ENCODE assay signal across 16 cellular contexts in the genomic region with DNA sequence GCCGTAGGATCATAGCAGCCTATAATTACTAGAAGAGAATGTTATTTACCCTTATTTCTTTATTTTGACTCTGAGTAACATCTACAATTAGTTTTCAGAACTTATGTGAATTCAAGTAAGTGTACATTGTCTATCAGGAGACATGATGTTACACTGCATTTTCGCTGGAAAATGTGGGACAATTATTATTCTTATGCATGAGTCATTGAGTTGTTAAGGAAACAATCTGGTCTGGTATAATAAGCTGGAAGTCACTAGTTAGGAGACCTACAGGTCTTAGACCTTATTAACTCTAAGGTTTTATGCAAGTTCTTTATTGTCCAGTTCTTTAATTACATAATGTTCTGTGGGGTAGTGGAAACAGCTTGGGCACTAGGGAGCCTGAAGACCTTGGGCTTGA. TPM values are rescaled to one million over a fixed set of nuclear protein-coding genes. Genes with fewer than 3 reads are reported as not detected.
DNase-seq lines count a peak whose midpoint lies in the region; ATAC-seq, FAIRE-seq and TF ChIP-seq lines count a peak whose summit lies in the region.
"Had no signal": no experiment of that assay in that cellular context is flagged by ENCODE, and none has a peak within 500 bp of the region (broad histone marks: within the 10 kb centered on the region; RNA-seq: fewer than 3 reads in every experiment).

No MANE protein-coding gene starts in this region.

- TF ChIP-seq EP300 in HepG2 (IDR thresholded peaks at IDR 0.05; ENCODE audit: low read depth in 2 of 2, low read length in 2 of 2) (no peak), HepG2 (CRISPR knock-in tag; IDR thresholded peaks at IDR 0.05; ENCODE audit: borderline replicate concordance) (no peak)

- H3K27ac Mint-ChIP-seq in osteocyte (ENCODE audit: unreplicated experiment), result peak overlapping the region; percentile 75
- H3K27ac Mint-ChIP-seq: activated B cell treated with CpG ODN at 0.5 μM for 24 hours, endodermal cell had no signal

- H3K4me3 ChIP-seq in endothelial cell of umbilical vein (replicated peaks in 1 of 3; ENCODE audit: insufficient read depth in 1 of 3, low read depth in 1 of 3, low read length in 3 of 3) (no peak overlapping the region), HepG2 (replicated peaks in 1 of 3; ENCODE audit: insufficient read depth in 1 of 3, low read depth in 2 of 3, low read length in 3 of 3) (no peak overlapping the region)
- H3K4me3 ChIP-seq: stomach had no signal

- no peaks in the 10 kb centered on the region for H3K36me3 Mint-ChIP-seq in osteocyte (ENCODE audit: unreplicated experiment)

- intact Hi-C loops in endothelial cell of umbilical vein (cut with micrococcal nuclease), result loop anchor here (2.0 to 10.0 kb wide), 2 partner anchors 15 to 209 kb away; no protein-coding TSS in a partner anchor
- intact Hi-C loops in HepG2 (cut with micrococcal nuclease; ENCODE audit: unreplicated experiment), result loop anchor here (10.0 kb wide), 2 partner anchors 49 to 311 kb away; a partner anchor contains a TSS

- H3K36me3 ChIP-seq in endothelial cell of umbilical vein (ENCODE audit: control insufficient read depth in 2 of 2, extremely low read depth in 1 of 2, insufficient read depth in 2 of 2, low read length in 2 of 2) (no peaks in the 10 kb centered on the region), HepG2 (replicated peaks in 1 of 2; ENCODE audit: control insufficient read depth in 1 of 2, insufficient read depth in 2 of 2, low read length in 2 of 2) (peaks cover 0 to 2% of the 10 kb centered on the region in 2 experiments; a peak in 1 of 5 replicates)
- H3K36me3 ChIP-seq: stomach had no signal

- H3K79me2 ChIP-seq in endothelial cell of umbilical vein (ENCODE audit: control insufficient read depth, insufficient read depth, low read length), result peaks cover 84% of the 10 kb centered on the region
- peaks cover 97% of the 10 kb centered on the region for H3K79me2 ChIP-seq in HepG2 (ENCODE audit: insufficient read depth, low read length)

- no peaks in the 10 kb centered on the region for H3K9me3 ChIP-seq in endothelial cell of umbilical vein (replicated peaks; ENCODE audit: control insufficient read depth, insufficient read depth, low read length)
- H3K9me3 ChIP-seq in HepG2 (ENCODE audit: low read length), result no peaks in the 10 kb centered on the region
- H3K9me3 ChIP-seq: stomach had no signal

- H4K20me1 ChIP-seq in endothelial cell of umbilical vein (replicated peaks; ENCODE audit: control insufficient read depth, extremely low read depth, insufficient read depth, low read length) (peaks cover 39% of the 10 kb centered on the region), HepG2 (ENCODE audit: insufficient read depth, low read length) (peaks cover 79% of the 10 kb centered on the region)

- in situ Hi-C loops in HepG2 (cut with HindIII; ENCODE audit: extremely low pct_ligation_motif_present, low pct_unique_long_range_greater_than_20kb), result no loop called here

- no peaks in the 10 kb centered on the region for H3K27me3 Mint-ChIP-seq in osteocyte (ENCODE audit: unreplicated experiment)
- H3K27me3 Mint-ChIP-seq: activated B cell treated with CpG ODN at 0.5 μM for 24 hours; CD8-positive, alpha-beta memory T cell had no signal

- POLR2A ChIA-PET in endothelial cell of umbilical vein (lab: Charles Lee) (no interaction called here), HepG2 (lab: Yijun Ruan, JAX) (interaction anchor here (0.9 kb wide), 1 partner anchor 13 kb away, joined by 4 read pairs; no protein-coding TSS in a partner anchor)

- TF ChIP-seq POLR2A in endothelial cell of umbilical vein (IDR thresholded peaks at IDR 0.05; ENCODE audit: low read depth, low read length), result no peak
- no peak for TF ChIP-seq POLR2A in HepG2 (IDR thresholded peaks at IDR 0.05; ENCODE audit: insufficient read depth in 1 of 2, low read depth in 2 of 2, low read length in 2 of 2)

- no peaks in the 10 kb centered on the region for H3K9me3 Mint-ChIP-seq in osteocyte (ENCODE audit: unreplicated experiment)
- H3K9me3 Mint-ChIP-seq: activated B cell treated with CpG ODN at 0.5 μM for 24 hours; CD8-positive, alpha-beta memory T cell; endodermal cell had no signal

- H3K4me1 ChIP-seq in endothelial cell of umbilical vein (ENCODE audit: control insufficient read depth, extremely low read depth, insufficient read depth, low read length) (peaks cover 20% of the 10 kb centered on the region), HepG2 (ENCODE audit: insufficient read depth, low read length) (peaks cover 87% of the 10 kb centered on the region)

- H3K4me2 ChIP-seq in endothelial cell of umbilical vein (ENCODE audit: insufficient read depth, low read length) (peak overlapping the region; percentile 27), HepG2 (ENCODE audit: low read depth, low read length) (no peak overlapping the region)

- H3K4me1 Mint-ChIP-seq in osteocyte (ENCODE audit: unreplicated experiment), result peaks cover 69% of the 10 kb centered on the region

- dilution Hi-C loops in endothelial cell of umbilical vein (cut with MboI; ENCODE audit: extremely low pct_ligation_motif_present, low sequenced_read_pairs), result no loop called here

- CTCF ChIA-PET in endothelial cell of umbilical vein (lab: Charles Lee), result interaction anchor here (0.8 to 1.8 kb wide), 7 partner anchors 10 to 889 kb away, joined by 3 to 21 read pairs (median 3); a partner anchor contains a TSS
- CTCF ChIA-PET in HepG2 (lab: Yijun Ruan, JAX; ENCODE audit: low intra/inter-chr PET ratio, low total read pairs), result no interaction called here

- H3K4me3 Mint-ChIP-seq in osteocyte (ENCODE audit: unreplicated experiment), result no peak overlapping the region
- H3K4me3 Mint-ChIP-seq: activated B cell treated with CpG ODN at 0.5 μM for 24 hours, endodermal cell had no signal

- no peaks in the 10 kb centered on the region for H3K9me1 ChIP-seq in endothelial cell of umbilical vein (replicated peaks; ENCODE audit: control insufficient read depth, extremely low read depth, insufficient read depth, low read length)

- 98% methylated on average over 2 of the region's 2 CpGs for WGBS in HepG2 (ENCODE audit: low lambda C conversion rate)

- ATAC-seq in HepG2, result no peak
- ATAC-seq in HG03159 (IDR thresholded peaks at IDR 0.05; ENCODE audit: unreplicated experiment), result no peak
- ATAC-seq: Right ventricle myocardium inferior had no signal

- DNase-seq in D721Med (ENCODE audit: insufficient read length, low spot score), result no peak
- DNase-seq in NCI-H226, result peak; percentile 18
- DNase-seq in endothelial cell of umbilical vein (ENCODE audit: low read depth, low spot score), result peak; percentile 86
- DNase-seq in osteocyte (ENCODE audit: extremely low spot score, unreplicated experiment), result no peak
- no peak for DNase-seq in HepG2 (ENCODE audit: low spot score)
- no peak for DNase-seq in middle frontal gyrus (ENCODE audit: extremely low spot score, low spot score)
- no peak for DNase-seq in T-helper 9 cell
- DNase-seq: activated B cell treated with CpG ODN at 0.5 μM for 24 hours; CD8-positive, alpha-beta memory T cell; endodermal cell; NCI-H1048; stimulated activated CD4-positive, alpha-beta T cell treated with anti-CD3 and anti-CD28 coated beads, Interleukin-4, amount 100 ng/mL, for 4 hours; stomach had no signal

- no peak for TF ChIP-seq RAD21 in HepG2 (CRISPR knock-in tag; IDR thresholded peaks at IDR 0.05)

- BruUV-seq in endothelial cell of umbilical vein (replicated peaks; lab: Mats Ljungman, UMichigan) (no TSS peak), HepG2 (replicated peaks; lab: Mats Ljungman, UMichigan) (no TSS peak)

- no peak overlapping the region for H3K9ac ChIP-seq in endothelial cell of umbilical vein (replicated peaks; ENCODE audit: extremely low read depth, insufficient read depth, low read length)
- H3K9ac ChIP-seq in HepG2 (ENCODE audit: insufficient read depth, low read depth, low read length), result no peak overlapping the region

- FAIRE-seq in D721Med (lab: Jason Lieb, UNC), result peak; percentile 6
- no peak for FAIRE-seq in endothelial cell of umbilical vein (lab: Jason Lieb, UNC)
- no peak for FAIRE-seq in HepG2 (lab: Jason Lieb, UNC)

- H3K27me3 ChIP-seq in endothelial cell of umbilical vein (ENCODE audit: control insufficient read depth in 2 of 2, insufficient read depth in 2 of 2, low read length in 2 of 2) (no peaks in the 10 kb centered on the region), HepG2 (ENCODE audit: control insufficient read depth in 1 of 2, insufficient read depth in 2 of 2, low read length in 2 of 2) (no peaks in the 10 kb centered on the region; a peak in 1 of 5 replicates)
- H3K27me3 ChIP-seq: stomach had no signal

- H3K27ac ChIP-seq in endothelial cell of umbilical vein (ENCODE audit: insufficient read depth, low read depth, low read length) (no peak overlapping the region), HepG2 (ENCODE audit: extremely low read length, insufficient read depth, low read length) (no peak overlapping the region)
- H3K27ac ChIP-seq: HL-60, stomach had no signal

- TF ChIP-seq CTCF in D721Med (IDR thresholded peaks at IDR 0.05; ENCODE audit: insufficient read depth, missing control alignments), result no peak
- TF ChIP-seq CTCF in endothelial cell of umbilical vein (IDR thresholded peaks at IDR 0.05; ENCODE audit: extremely low read depth in 1 of 2, insufficient read depth in 1 of 2, low read depth in 1 of 2, low read length in 2 of 2), result no peak
- no peak for TF ChIP-seq CTCF in osteocyte (IDR thresholded peaks at IDR 0.05)
- TF ChIP-seq CTCF in HepG2 (CRISPR knock-in tag; IDR thresholded peaks at IDR 0.05), result no peak

- H2AFZ ChIP-seq in endothelial cell of umbilical vein (ENCODE audit: low read depth, low read length) (no peak overlapping the region), HepG2 (ENCODE audit: low read length) (no peak overlapping the region)

RNA-seq across cellular contexts. Expression of a gene that starts 5.8 kb away (rescaled TPM):
- 135 and 148 TPM in 2 replicates for total RNA-seq in endothelial cell of umbilical vein
- 21.2 and 33.2 TPM in 2 replicates for polyA plus RNA-seq in endothelial cell of umbilical vein
- 40.5 and 47.4 TPM in 2 replicates for polyA plus RNA-seq in endothelial cell of umbilical vein (2011; cell fraction: cytosol; rRNA removed)
- polyA plus RNA-seq in endothelial cell of umbilical vein (2011; cell fraction: nucleus; rRNA removed), result 66.0 and 97.3 TPM in 2 replicates
- 98.0 and 138 TPM in 2 replicates for polyA plus RNA-seq in endothelial cell of umbilical vein (2012)
- polyA minus RNA-seq in endothelial cell of umbilical vein, result 19.7 and 32.3 TPM in 2 replicates
- 55.5 TPM for polyA minus RNA-seq in endothelial cell of umbilical vein (2011; cell fraction: cytosol; rRNA and poly(A)+ RNA removed)
- polyA minus RNA-seq in endothelial cell of umbilical vein (2011; cell fraction: nucleus; rRNA and poly(A)+ RNA removed), result 97.9 and 133 TPM in 2 replicates
- 138 and 146 TPM in 2 replicates for total RNA-seq in osteocyte
- 138 and 169 TPM in 2 replicates for total RNA-seq in HepG2 (2016; rRNA removed; fragmentation: Illumina TruSeq; extraction: Trizol)
- 28.3 and 35.6 TPM in 2 replicates for total RNA-seq in HepG2 (2016; cell fraction: cytosol; rRNA removed; fragmentation: Illumina TruSeq; extraction: Trizol; ENCODE audit: low read depth)
- total RNA-seq in HepG2 (2016; cell fraction: insoluble cytoplasmic fraction; rRNA removed; fragmentation: Illumina TruSeq; extraction: Trizol), result 136 and 165 TPM in 2 replicates
- total RNA-seq in HepG2 (2016; cell fraction: membrane; rRNA removed; fragmentation: Illumina TruSeq; extraction: Trizol), result 68.6 and 81.8 TPM in 2 replicates
- total RNA-seq in HepG2 (2016; cell fraction: nucleus; rRNA removed; fragmentation: Illumina TruSeq; extraction: Trizol), result 209 and 237 TPM in 2 replicates
- 43.3 and 60.6 TPM in 2 replicates for polyA plus RNA-seq in HepG2 (2011; rRNA removed)
- polyA plus RNA-seq in HepG2 (2011; cell fraction: cytosol; rRNA removed), result 22.9 and 39.5 TPM in 2 replicates
- 36.7 and 39.6 TPM in 2 replicates for polyA plus RNA-seq in HepG2 (2011; cell fraction: nucleus; rRNA removed)
- 91.0 and 125 TPM in 2 replicates for polyA plus RNA-seq in HepG2 (2012)
- 12.0 and 13.7 TPM in 2 replicates for polyA plus RNA-seq in HepG2 (2016; cell fraction: cytosol; fragmentation: Illumina TruSeq; extraction: Trizol; ENCODE audit: low read depth)
- polyA plus RNA-seq in HepG2 (2016; cell fraction: insoluble cytoplasmic fraction; fragmentation: Illumina TruSeq; extraction: Trizol; ENCODE audit: low read depth), result 100.0 and 102 TPM in 2 replicates
- polyA plus RNA-seq in HepG2 (2016; cell fraction: membrane; fragmentation: Illumina TruSeq; extraction: Trizol; ENCODE audit: low read depth), result 31.3 and 39.9 TPM in 2 replicates
- polyA plus RNA-seq in HepG2 (2016; cell fraction: nucleus; fragmentation: Illumina TruSeq; extraction: Trizol; ENCODE audit: insufficient read depth, low read depth), result 225 and 226 TPM in 2 replicates
- 12.2 and 19.3 TPM in 2 replicates for polyA minus RNA-seq in HepG2 (2011; rRNA and poly(A)+ RNA removed; ENCODE audit: low replicate concordance)
- 57.0 and 63.6 TPM in 2 replicates for polyA minus RNA-seq in HepG2 (2011; cell fraction: cytosol; rRNA and poly(A)+ RNA removed)
- 265 and 273 TPM in 2 replicates for polyA minus RNA-seq in HepG2 (2011; cell fraction: nucleus; rRNA and poly(A)+ RNA removed)

Comparison
In these comparisons a context has a peak if more than half of its experiments do, and no peak if none do; other contexts are left out.
1. DNase-seq: peak in NCI-H226 (single experiment) and endothelial cell of umbilical vein (single experiment); none in D721Med (single experiment), osteocyte (single experiment), HepG2 (single experiment), middle frontal gyrus (single experiment) and T-helper 9 cell (single experiment).